In genomic region chr14:77097689-77098469, GRCh38 we compare ENCODE assay signal across 1 cellular context.
A peak's percentile ranks its signal among the peaks of the same experiment; 100 is the strongest.
TF ChIP-seq lines count a peak whose summit lies in the region.

Gene CIPC, plus strand, starts transcription at chr14:77098258. Its CDS starts 7,451 bp downstream, at chr14:77105709.

TF ChIP-seq in HepG2, 621 proteins besides CTCF, POLR2A, EP300 and RAD21 (continued from another document and continues in another):
- TF ChIP-seq ZFP82 (CRISPR knock-in tag; IDR thresholded peaks at IDR 0.05; ENCODE audit: borderline replicate concordance) (no peak; the same call in 1 of the 2 replicates), TEAD3 (CRISPR knock-in tag; optimal IDR thresholded peaks at IDR 0.05; ENCODE audit: borderline replicate concordance) (peak; percentile 35), ZSCAN12 (CRISPR knock-in tag; IDR thresholded peaks at IDR 0.05) (no peak), NR1H2 (CRISPR knock-in tag; IDR thresholded peaks at IDR 0.05; ENCODE audit: borderline replicate concordance, low read depth) (no peak), ZUFSP (CRISPR knock-in tag; IDR thresholded peaks at IDR 0.05; ENCODE audit: borderline replicate concordance) (no peak), ZBTB40 (IDR thresholded peaks at IDR 0.05) (no peak), ZBTB40 (CRISPR knock-in tag; IDR thresholded peaks at IDR 0.05) (peak; percentile 80; the same call in 1 of the 2 replicates), AHR (CRISPR knock-in tag; IDR thresholded peaks at IDR 0.05) (0 out of 2 replicates have a peak, but pooled peaks have one; percentile 10), ZC3H13 (CRISPR knock-in tag; IDR thresholded peaks at IDR 0.05) (peak; percentile 34; the same call in 1 of the 2 replicates), TAF15 (IDR thresholded peaks at IDR 0.05; ENCODE audit: low read depth, low read length, poor library complexity, severe bottlenecking) (no peak), HNF1B (CRISPR knock-in tag; IDR thresholded peaks at IDR 0.05) (peak; percentile 83), PREB (CRISPR knock-in tag; IDR thresholded peaks at IDR 0.05) (no peak), ZNF674 (CRISPR knock-in tag; IDR thresholded peaks at IDR 0.05; ENCODE audit: low read depth) (no peak), E2F5 (CRISPR knock-in tag; conservative IDR thresholded peaks at IDR 0.05) (no peak; the same call in 1 of the 2 replicates), FOXP4 (CRISPR knock-in tag; IDR thresholded peaks at IDR 0.05) (no peak), RNF219 (CRISPR knock-in tag; IDR thresholded peaks at IDR 0.05) (peak; percentile 3; the same call in 1 of the 2 replicates), SMC3 (IDR thresholded peaks at IDR 0.05; ENCODE audit: low read length) (no peak), MEF2D (CRISPR knock-in tag; IDR thresholded peaks at IDR 0.05) (peak; percentile 64; the same call in 1 of the 2 replicates), ZNF44 (CRISPR knock-in tag; IDR thresholded peaks at IDR 0.05) (no peak), PHF8 (CRISPR knock-in tag; IDR thresholded peaks at IDR 0.05) (peak; percentile 76), TCF7 (IDR thresholded peaks at IDR 0.05; ENCODE audit: low read depth) (no peak), HNF4A (CRISPR knock-in tag; IDR thresholded peaks at IDR 0.05) (no peak), POLR2AphosphoS5 (IDR thresholded peaks at IDR 0.05; ENCODE audit: low read depth, low read length) (peak; percentile 62; the same call in 1 of the 2 replicates), ZNF441 (CRISPR knock-in tag; IDR thresholded peaks at IDR 0.05; ENCODE audit: borderline replicate concordance) (peak; percentile 69; the same call in 1 of the 2 replicates), ZNF496 (CRISPR knock-in tag; IDR thresholded peaks at IDR 0.05; ENCODE audit: insufficient replicate concordance) (no peak), ZEB1 (IDR thresholded peaks at IDR 0.05; ENCODE audit: insufficient replicate concordance, low read depth) (no peak), BHLHE40 (IDR thresholded peaks at IDR 0.05; ENCODE audit: low read length) (peak; percentile 63), ZNF563 (CRISPR knock-in tag; IDR thresholded peaks at IDR 0.05) (peak; percentile 44; the same call in 1 of the 2 replicates), ZNF430 (CRISPR knock-in tag; IDR thresholded peaks at IDR 0.05) (no peak), TEF (CRISPR knock-in tag; IDR thresholded peaks at IDR 0.05) (no peak), TARDBP (CRISPR knock-in tag; IDR thresholded peaks at IDR 0.05) (peak; percentile 86), KDM5A (IDR thresholded peaks at IDR 0.05; ENCODE audit: borderline replicate concordance, low read length) (peak; percentile 57; the same call in 1 of the 2 replicates), ZNF878 (CRISPR knock-in tag; IDR thresholded peaks at IDR 0.05) (no peak), MLXIP (CRISPR knock-in tag; IDR thresholded peaks at IDR 0.05; ENCODE audit: borderline replicate concordance) (peak; percentile 84; the same call in 1 of the 2 replicates), MAX (IDR thresholded peaks at IDR 0.05) (peak; percentile 88)
